Comparison of ENCODE assay signal across 21 cellular contexts in the genomic region with DNA sequence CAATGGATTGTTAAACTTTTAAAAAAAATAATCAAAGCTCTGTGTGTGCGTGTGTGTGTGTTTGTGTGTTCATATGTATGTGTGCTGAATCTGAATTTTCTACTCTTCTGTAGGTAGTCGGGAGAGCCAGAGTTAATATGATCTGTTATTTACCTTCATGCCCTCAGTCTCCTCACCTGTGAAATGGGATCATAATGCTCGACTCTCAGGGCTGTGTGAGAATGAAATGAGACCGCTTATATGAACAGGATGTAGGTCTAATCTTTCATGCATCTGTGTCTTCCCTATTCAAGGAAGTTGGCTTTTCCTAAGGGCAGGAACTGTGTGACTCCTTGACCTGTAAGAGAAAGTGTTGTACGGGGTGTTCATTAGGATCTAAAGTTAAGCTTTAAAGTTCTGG.
A peak's percentile ranks its signal among the peaks of the same experiment; 100 is the strongest.
DNase-seq lines count a peak whose midpoint lies in the region; ATAC-seq, FAIRE-seq and TF ChIP-seq lines count a peak whose summit lies in the region.
"Had no signal": no experiment of that assay in that cellular context is flagged by ENCODE, and none has a peak within 500 bp of the region (broad histone marks: within the 10 kb centered on the region; RNA-seq: fewer than 3 reads in every experiment).

No MANE protein-coding gene starts in this region.

- H3K36me3 ChIP-seq in HepG2 (replicated peaks in 1 of 2; ENCODE audit: control insufficient read depth in 1 of 2, insufficient read depth in 2 of 2, low read length in 2 of 2): no peaks in the 10 kb centered on the region
- no peaks in the 10 kb centered on the region for H3K36me3 ChIP-seq in right lobe of liver
- no peaks in the 10 kb centered on the region for H3K36me3 ChIP-seq in K562 (ENCODE audit: control insufficient read depth, insufficient read depth, low read length)
- no peaks in the 10 kb centered on the region for H3K36me3 ChIP-seq in vagina
- H3K36me3 ChIP-seq: BLaER1 treated with 17β-estradiol and CSF1 and Interleukin-3, amounts not matched to agents 10 nM and 100 nM had no signal

- H3K4me2 ChIP-seq in HepG2 (ENCODE audit: low read depth, low read length): no peak overlapping the region
- H3K4me2 ChIP-seq in K562 (ENCODE audit: insufficient read depth, low read length): no peak overlapping the region
- H3K4me2 ChIP-seq: BLaER1 treated with 17β-estradiol and CSF1 and Interleukin-3, amounts not matched to agents 10 nM and 100 nM had no signal

- DNase-seq in HepG2 (ENCODE audit: low spot score) (no peak), right lobe of liver (no peak), K562 (ENCODE audit: extremely low read depth in 1 of 4, low spot score in 3 of 4) (no peak), vagina (ENCODE audit: extremely low spot score in 2 of 2) (peak; percentile 8 to 19), DMS153 treated with DMSO at 0.1 percent for 48 hours (lab: John Stamatoyannopoulos, UW; ENCODE audit: unreplicated experiment) (no peak)
- DNase-seq: 8988T; AML-193; Caco-2; Calu3; CD4-positive, alpha-beta T cell; CD8-positive, alpha-beta T cell; DMS153; DMS79 treated with DMSO at 0.1 percent for 48 hours; GF-D8 had no signal

- no peak overlapping the region for H3K27ac ChIP-seq in HepG2 (ENCODE audit: extremely low read length, insufficient read depth, low read length)
- H3K27ac ChIP-seq in right lobe of liver: no peak overlapping the region
- H3K27ac ChIP-seq in K562 (ENCODE audit: extremely low read depth, low read depth, low read length): no peak overlapping the region
- H3K27ac ChIP-seq in vagina: no peak overlapping the region
- H3K27ac ChIP-seq: BLaER1 treated with 17β-estradiol and CSF1 and Interleukin-3, amounts not matched to agents 10 nM and 100 nM; C4-2B had no signal

- TF ChIP-seq POLR2A in HepG2 (IDR thresholded peaks at IDR 0.05; ENCODE audit: insufficient read depth in 1 of 2, low read depth in 2 of 2, low read length in 2 of 2) (no peak), right lobe of liver (IDR thresholded peaks at IDR 0.05) (no peak), K562 (conservative IDR thresholded peaks at IDR 0.05) (no peak), vagina (IDR thresholded peaks at IDR 0.05) (no peak)

- TF ChIP-seq EP300 in HepG2 (IDR thresholded peaks at IDR 0.05; ENCODE audit: low read depth in 2 of 2, low read length in 2 of 2): no peak
- no peak for TF ChIP-seq EP300 in HepG2 (CRISPR knock-in tag; IDR thresholded peaks at IDR 0.05; ENCODE audit: borderline replicate concordance)
- no peak for TF ChIP-seq EP300 in K562 (IDR thresholded peaks at IDR 0.05; ENCODE audit: low read length)

- H3K9me1 ChIP-seq in K562 (ENCODE audit: control insufficient read depth, insufficient read depth, low read length): no peaks in the 10 kb centered on the region

- no peak overlapping the region for H3K9ac ChIP-seq in HepG2 (ENCODE audit: insufficient read depth, low read depth, low read length)
- H3K9ac ChIP-seq in K562 (ENCODE audit: insufficient read depth in 1 of 2, low read depth in 2 of 2, low read length in 2 of 2): no peak overlapping the region
- H3K9ac ChIP-seq: BLaER1 treated with 17β-estradiol and CSF1 and Interleukin-3, amounts not matched to agents 10 nM and 100 nM had no signal

- H4K20me1 ChIP-seq in HepG2 (ENCODE audit: insufficient read depth, low read length) (peaks cover 3% of the 10 kb centered on the region; the same call in 1 of the 2 replicates), K562 (replicated peaks; ENCODE audit: control insufficient read depth, insufficient read depth, low read length) (no peaks in the 10 kb centered on the region; the same call in 1 of the 2 replicates)
- H4K20me1 ChIP-seq: BLaER1 treated with 17β-estradiol and CSF1 and Interleukin-3, amounts not matched to agents 10 nM and 100 nM had no signal

- H3K27me3 ChIP-seq in HepG2 (ENCODE audit: control insufficient read depth in 1 of 2, insufficient read depth in 2 of 2, low read length in 2 of 2): peaks cover 0 to 53% of the 10 kb centered on the region in 2 experiments; a peak in 4 of 5 replicates
- no peaks in the 10 kb centered on the region for H3K27me3 ChIP-seq in right lobe of liver
- peaks cover 0 to 13% of the 10 kb centered on the region in 2 experiments; a peak in 2 of 5 replicates for H3K27me3 ChIP-seq in K562 (ENCODE audit: control insufficient read depth in 2 of 2, insufficient read depth in 2 of 2, low read length in 2 of 2)
- H3K27me3 ChIP-seq in vagina: no peaks in the 10 kb centered on the region
- H3K27me3 ChIP-seq: BLaER1 treated with 17β-estradiol and CSF1 and Interleukin-3, amounts not matched to agents 10 nM and 100 nM had no signal

- H3K4me3 ChIP-seq in HepG2 (replicated peaks in 1 of 3; ENCODE audit: insufficient read depth in 1 of 3, low read depth in 2 of 3, low read length in 3 of 3) (no peak overlapping the region), right lobe of liver (no peak overlapping the region), K562 (no peak overlapping the region), vagina (no peak overlapping the region)
- H3K4me3 ChIP-seq: BLaER1 treated with 17β-estradiol and CSF1 and Interleukin-3, amounts not matched to agents 10 nM and 100 nM had no signal

- CTCF ChIA-PET in HepG2 (lab: Yijun Ruan, JAX; ENCODE audit: low intra/inter-chr PET ratio, low total read pairs) (no interaction called here), K562 (lab: Yijun Ruan, JAX; ENCODE audit: low intra/inter-chr PET ratio) (no interaction called here)

- no peak for TF ChIP-seq RAD21 in HepG2 (CRISPR knock-in tag; IDR thresholded peaks at IDR 0.05)
- no peak for TF ChIP-seq RAD21 in K562 (CRISPR knock-in tag; conservative IDR thresholded peaks at IDR 0.05 in 1 of 2, IDR thresholded peaks at IDR 0.05 in 1 of 2)

- no peak for FAIRE-seq in HepG2 (lab: Jason Lieb, UNC)
- FAIRE-seq in K562 (lab: Jason Lieb, UNC): no peak
- FAIRE-seq: D721Med, G401.6, GM12891, GM19239 had no signal

- H3K79me2 ChIP-seq in HepG2 (ENCODE audit: insufficient read depth, low read length) (no peaks in the 10 kb centered on the region), K562 (ENCODE audit: control insufficient read depth, insufficient read depth, low read length) (no peaks in the 10 kb centered on the region)

- TF ChIP-seq CTCF in HepG2 (CRISPR knock-in tag; IDR thresholded peaks at IDR 0.05): no peak
- TF ChIP-seq CTCF in right lobe of liver (IDR thresholded peaks at IDR 0.05): no peak
- no peak for TF ChIP-seq CTCF in K562 (IDR thresholded peaks at IDR 0.05 in 2 of 3, conservative IDR thresholded peaks at IDR 0.05 in 1 of 3; ENCODE audit: insufficient read depth in 2 of 3, low read depth in 1 of 3, low read length in 3 of 3)
- no peak for TF ChIP-seq CTCF in vagina (IDR thresholded peaks at IDR 0.05)

- no peaks in the 10 kb centered on the region for H3K4me1 ChIP-seq in HepG2 (ENCODE audit: insufficient read depth, low read length)
- H3K4me1 ChIP-seq in right lobe of liver: no peaks in the 10 kb centered on the region
- H3K4me1 ChIP-seq in K562 (replicated peaks in 1 of 2; ENCODE audit: control insufficient read depth in 2 of 2, insufficient read depth in 2 of 2, low read length in 2 of 2): no peaks in the 10 kb centered on the region
- no peaks in the 10 kb centered on the region for H3K4me1 ChIP-seq in vagina
- H3K4me1 ChIP-seq: BLaER1 treated with 17β-estradiol and CSF1 and Interleukin-3, amounts not matched to agents 10 nM and 100 nM; Caco-2 had no signal

- H2AFZ ChIP-seq in HepG2 (ENCODE audit: low read length) (no peak overlapping the region), K562 (ENCODE audit: low read depth, low read length) (no peak overlapping the region)

- intact Hi-C loops in HepG2 (cut with micrococcal nuclease; ENCODE audit: unreplicated experiment) (no loop called here), right lobe of liver (cut with DNase I) (no loop called here), K562 (cut with micrococcal nuclease) (no loop called here), vagina (cut with DNase I) (no loop called here)

- POLR2A ChIA-PET in HepG2 (lab: Yijun Ruan, JAX): no interaction called here
- POLR2A ChIA-PET in K562 (lab: Yijun Ruan, JAX): no interaction called here

- ATAC-seq in HepG2: no peak
- ATAC-seq in right lobe of liver: no peak
- ATAC-seq in K562: no peak
- no peak for ATAC-seq in HG03457 (IDR thresholded peaks at IDR 0.05; ENCODE audit: unreplicated experiment)
- ATAC-seq: CD8-positive, alpha-beta T cell had no signal

- in situ Hi-C loops in HepG2 (cut with HindIII; ENCODE audit: extremely low pct_ligation_motif_present, low pct_unique_long_range_greater_than_20kb) (no loop called here), K562 (cut with MboI) (no loop called here)

- 11% methylated on average over 5 of the region's 5 CpGs for WGBS in HepG2 (ENCODE audit: low lambda C conversion rate)
- 84% methylated on average over 5 of the region's 5 CpGs for WGBS in right lobe of liver (ENCODE audit: insufficient coverage, low coverage, low lambda C conversion rate, missing lambda C conversion rate)
- under 1% methylated on average over 5 of the region's 5 CpGs for WGBS in K562 (ENCODE audit: insufficient coverage, low coverage, missing lambda C conversion rate)

- H3K9me3 ChIP-seq in HepG2 (ENCODE audit: low read length) (no peaks in the 10 kb centered on the region), right lobe of liver (no peaks in the 10 kb centered on the region), K562 (replicated peaks; ENCODE audit: control insufficient read depth, insufficient read depth, low read depth, low read length) (no peaks in the 10 kb centered on the region), vagina (no peaks in the 10 kb centered on the region)

- no TSS peak for BruUV-seq in HepG2 (replicated peaks; lab: Mats Ljungman, UMichigan)
- no TSS peak for BruUV-seq in K562 (replicated peaks; lab: Mats Ljungman, UMichigan)

TF ChIP-seq in HepG2, 621 proteins besides CTCF, POLR2A, EP300 and RAD21:
- TF ChIP-seq CHD4 (IDR thresholded peaks at IDR 0.05; ENCODE audit: borderline replicate concordance, low read length): no peak
- no peak for TF ChIP-seq ZNF432 (CRISPR knock-in tag; IDR thresholded peaks at IDR 0.05; ENCODE audit: borderline replicate concordance)
- TF ChIP-seq ZNF629 (CRISPR knock-in tag; conservative IDR thresholded peaks at IDR 0.05): peak; percentile 48

TF ChIP-seq in K562, 482 proteins besides CTCF, POLR2A, EP300 and RAD21:
- no peak for TF ChIP-seq SMAD3 (CRISPR knock-in tag; conservative IDR thresholded peaks at IDR 0.05)
- peak; percentile 67 for TF ChIP-seq RBM25 (IDR thresholded peaks at IDR 0.05; ENCODE audit: low read depth, low read length, severe bottlenecking)

Comparison
In these comparisons a context has a peak if more than half of its experiments do, and no peak if none do; other contexts are left out.
1. DNase-seq: peak in vagina (2 of 2); none in HepG2 (single experiment), right lobe of liver (0 of 3), K562 (0 of 4) and DMS153 treated with DMSO at 0.1 percent for 48 hours (single experiment).